ENCODE assay signal across 23 cellular contexts in genomic region chr19:29111581-29111980, GRCh38.
"Had no signal": no experiment of that assay in that cellular context is flagged by ENCODE, and none has a peak within 500 bp of the region (broad histone marks: within the 10 kb centered on the region; RNA-seq: fewer than 3 reads in every experiment).

No MANE protein-coding gene starts in this region.

- DNase-seq: head of caudate nucleus; hippocampal formation; kidney glomerular epithelial cell; left cardiac atrium; midbrain; mucosa of descending colon; naive thymus-derived CD4-positive, alpha-beta T cell; pancreas; psoas muscle; right lobe of liver; stimulated activated CD4-positive, alpha-beta T cell treated with anti-CD3 and anti-CD28 coated beads, Interleukin-4, amount 100 ng/mL, for 24 hours; stimulated activated naive CD4-positive, alpha-beta T cell; trophoblast cell; upper lobe of right lung had no signal

- H3K36me3 ChIP-seq: pancreas, right lobe of liver, suprapubic skin, thoracic aorta, tibial artery, upper lobe of right lung had no signal

- ATAC-seq: left lobe of liver; mucosa of descending colon; naive thymus-derived CD4-positive, alpha-beta T cell; natural killer cell treated with Interleukin-12 subunit alpha and Interleukin-12 subunit beta and Interleukin-15 and Interleukin-18, amount 100 ng/mL, for 72 hours; pancreas; psoas muscle; right lobe of liver; stimulated activated effector memory CD8-positive, alpha-beta T cell treated with anti-CD3 and anti-CD28 coated beads, Interleukin-12 subunit alpha, Interleukin-12 subunit beta, amount 100 ng/mL, for 72 hours; upper lobe of right lung had no signal

- H3K27ac ChIP-seq: pancreas, psoas muscle, right lobe of liver, skin epidermis, suprapubic skin, thoracic aorta, tibial artery, upper lobe of right lung had no signal

- FAIRE-seq: keratinocyte, pancreas had no signal

- H3K9me3 ChIP-seq: mucosa of descending colon, pancreas, psoas muscle, right lobe of liver, suprapubic skin, thoracic aorta, tibial artery, upper lobe of right lung had no signal

- H3K4me1 ChIP-seq: pancreas, psoas muscle, right lobe of liver, suprapubic skin, tibial artery, upper lobe of right lung had no signal

- H3K4me3 ChIP-seq: lung, mucosa of descending colon, pancreas, psoas muscle, right lobe of liver, skin epidermis, suprapubic skin, thoracic aorta, tibial artery, upper lobe of right lung had no signal

- H3K27me3 ChIP-seq: pancreas, right lobe of liver, suprapubic skin, tibial artery, upper lobe of right lung had no signal
